In the genomic region with DNA sequence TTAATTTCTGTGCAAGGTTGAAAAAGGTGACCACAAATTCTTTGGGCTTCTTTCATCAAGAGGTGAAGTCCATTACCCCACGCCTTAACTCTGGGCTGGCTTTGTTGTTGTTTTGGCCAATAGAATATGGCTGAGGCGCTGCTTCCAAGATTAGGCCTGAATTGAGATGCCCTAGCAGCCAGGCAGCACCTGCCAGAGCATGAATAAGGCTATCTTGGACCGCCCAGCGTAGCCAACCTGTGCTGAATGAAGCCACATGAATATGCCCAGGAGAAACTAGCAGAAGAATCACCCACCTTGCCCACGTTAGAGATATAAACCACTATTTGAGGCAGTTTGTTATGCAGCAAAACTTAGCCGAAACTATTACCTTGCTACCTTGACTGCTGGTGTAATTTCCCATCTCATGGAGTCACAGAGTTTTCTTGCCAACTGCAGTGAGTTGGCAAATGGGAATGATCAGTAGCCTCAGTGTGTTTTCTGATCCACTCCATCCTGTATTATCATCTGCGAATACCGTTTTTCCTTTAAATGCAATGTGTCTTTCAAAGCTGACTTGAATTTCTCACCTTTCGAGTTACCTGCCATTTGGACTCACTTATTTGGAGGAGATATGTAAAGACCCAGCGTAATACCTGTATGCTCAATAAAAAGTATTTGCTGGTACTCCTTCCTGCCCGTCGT, we compare ENCODE assay signal across 6 cellular contexts. TPM values are rescaled to one million over a fixed set of nuclear protein-coding genes. Genes with fewer than 3 reads are reported as not detected.
DNase-seq lines count a peak whose midpoint lies in the region; ATAC-seq and TF ChIP-seq lines count a peak whose summit lies in the region.

No MANE protein-coding gene starts in this region.

- no peak for TF ChIP-seq RAD21 in IMR-90 (IDR thresholded peaks at IDR 0.05; ENCODE audit: low read length)

- in situ Hi-C loops in IMR-90 (cut with MboI; ENCODE audit: low sequenced_read_pairs): loop anchor here (25.0 kb wide), 1 partner anchor 1108 kb away; no protein-coding TSS in a partner anchor

- 50% methylated on average over 4 of the region's 12 CpGs; no CpG with 5 or more reads in 1 of the 2 experiments for WGBS in IMR-90 (ENCODE audit: extremely low coverage in 2 of 2, insufficient read length in 1 of 2), 2 experiments

- dilution Hi-C loops in IMR-90 (cut with HindIII; ENCODE audit: low sequenced_read_pairs, unreplicated experiment): no loop called here

- no peak overlapping the region for H2BK15ac ChIP-seq in IMR-90 (ENCODE audit: low read depth, low read length)

- no peak overlapping the region for H2BK120ac ChIP-seq in IMR-90 (ENCODE audit: low read depth, low read length)

- peak overlapping the region; percentile 84; the same call in 1 of the 2 replicates for H3K4ac ChIP-seq in IMR-90 (ENCODE audit: low read depth, low read length)

- CTCF ChIA-PET in IMR-90 (lab: Yijun Ruan, JAX): interaction anchor here (0.6 kb wide), 1 partner anchor 8 kb away, joined by 5 read pairs; no protein-coding TSS in a partner anchor

- H3K36me3 ChIP-seq in IMR-90 (ENCODE audit: control insufficient read depth, insufficient read depth, low read length): no peaks in the 10 kb centered on the region

- H2AK9ac ChIP-seq in IMR-90 (replicated peaks; ENCODE audit: low read depth, low read length, poor library complexity): peak overlapping the region; percentile 89

- peak overlapping the region; percentile 86 for H3K14ac ChIP-seq in IMR-90 (replicated peaks; ENCODE audit: low read depth, low read length)

- no peaks in the 10 kb centered on the region for H3K9me3 ChIP-seq in IMR-90 (ENCODE audit: control insufficient read depth, insufficient read depth, low read length)

- H3K56ac ChIP-seq in IMR-90 (ENCODE audit: extremely low read depth, insufficient read depth, low read length): 0 out of 2 replicates have a peak overlapping the region, but pooled peaks have one; percentile 54

- H3K79me1 ChIP-seq in IMR-90 (ENCODE audit: low read depth in 1 of 2, low read length in 2 of 2): peaks cover 15 to 20% of the 10 kb centered on the region in 2 experiments

- H4K8ac ChIP-seq in IMR-90 (ENCODE audit: low read depth in 2 of 2, low read length in 2 of 2): peak overlapping the region; percentile 93 to 95

- no peak overlapping the region; the same call in 1 of the 2 replicates for H3K27ac ChIP-seq in IMR-90 (ENCODE audit: insufficient read depth, low read length)

- H2BK20ac ChIP-seq in IMR-90 (ENCODE audit: low read depth, low read length): no peak overlapping the region

- no peaks in the 10 kb centered on the region for H3K9me1 ChIP-seq in IMR-90 (ENCODE audit: insufficient read depth, low read length)

- peaks cover 5% of the 10 kb centered on the region for H3K4me1 ChIP-seq in IMR-90 (ENCODE audit: control insufficient read depth, insufficient read depth, low read length)

- no peak for TF ChIP-seq CTCF in IMR-90 (conservative IDR thresholded peaks at IDR 0.05; ENCODE audit: low read depth, low read length)

- H2BK5ac ChIP-seq in IMR-90 (ENCODE audit: low read depth, low read length, poor library complexity, severe bottlenecking): no peak overlapping the region

- no peak overlapping the region for H4K91ac ChIP-seq in IMR-90 (ENCODE audit: insufficient read depth, low read depth, low read length)

- no peaks in the 10 kb centered on the region for H3K27me3 ChIP-seq in IMR-90 (ENCODE audit: control insufficient read depth, insufficient read depth, low read length)

- intact Hi-C loops in IMR-90 (cut with micrococcal nuclease): loop anchor here (2.0 kb wide), 1 partner anchor 337 kb away; the partner anchor contains the start of gene REV1

- BruUV-seq in IMR-90 (replicated peaks; lab: Mats Ljungman, UMichigan): no TSS peak

- H3K23ac ChIP-seq in IMR-90 (ENCODE audit: low read depth, low read length): 0 out of 2 replicates have a peak overlapping the region, but pooled peaks have one; percentile 18

- peak overlapping the region; percentile 56 for H3K18ac ChIP-seq in IMR-90 (ENCODE audit: low read depth, low read length)

- H3K4me3 ChIP-seq in IMR-90 (ENCODE audit: insufficient read depth, low read depth, low read length): peak overlapping the region; percentile 79

- POLR2A ChIA-PET in IMR-90 (lab: Charles Lee; ENCODE audit: unreplicated experiment): no interaction called here

- peak overlapping the region; percentile 89 for H3K9ac ChIP-seq in IMR-90 (ENCODE audit: low read depth, low read length)

- no peak for TF ChIP-seq POLR2A in IMR-90 (IDR thresholded peaks at IDR 0.05; ENCODE audit: low read depth, low read length)

- 0 out of 2 replicates have a peak overlapping the region, but pooled peaks have one; percentile 4 for H2AK5ac ChIP-seq in IMR-90 (ENCODE audit: low read depth, low read length)

- peak; percentile 10 for DNase-seq in IMR-90
- peak; percentile 55 for DNase-seq in cerebellum (ENCODE audit: low spot score)
- peak; percentile 46 for DNase-seq in pons (ENCODE audit: low spot score)
- DNase-seq in Ammon's horn (ENCODE audit: low spot score): no peak

- H4K20me1 ChIP-seq in IMR-90 (ENCODE audit: insufficient read depth, low read length): no peaks in the 10 kb centered on the region

- peak overlapping the region; percentile 98 for H2AFZ ChIP-seq in IMR-90 (replicated peaks; ENCODE audit: low read length, poor library complexity)

- H3K4me2 ChIP-seq in IMR-90 (ENCODE audit: low read depth, low read length): peak overlapping the region; percentile 93

- H4K5ac ChIP-seq in IMR-90 (ENCODE audit: low read depth, low read length): peak overlapping the region; percentile 88

- no peak for ATAC-seq in IMR-90 (ENCODE audit: low read depth)
- no peak for ATAC-seq in esophagus mucosa
- no peak for ATAC-seq in activated CD4-positive, CD25-positive, alpha-beta regulatory T cell treated with anti-CD3 and anti-CD28 coated beads, Interleukin-2, amount 50 U/mL, for 24 hours

TF ChIP-seq in IMR-90, 13 proteins besides CTCF, POLR2A, EP300 and RAD21:
- no peak for TF ChIP-seq BHLHE40 (IDR thresholded peaks at IDR 0.05; ENCODE audit: low read depth, low read length)
- TF ChIP-seq NFE2L2 (IDR thresholded peaks at IDR 0.05; ENCODE audit: low read depth, low read length): peak; percentile 75

RNA-seq across cellular contexts. Expression of gene TSGA10, which starts 0.7 kb away (rescaled TPM):
- total RNA-seq in IMR-90 (2012; rRNA removed): 0.54 and 1.1 TPM in 2 replicates
- polyA plus RNA-seq in IMR-90 (2012; rRNA removed): 0.22 and 0.32 TPM in 2 replicates
- polyA plus RNA-seq in IMR-90 (2012; cell fraction: cytosol; rRNA removed): 0.03 TPM in 2 replicates
- polyA plus RNA-seq in IMR-90 (2012; cell fraction: nucleus; rRNA removed; ENCODE audit: low replicate concordance): 0.11 and 0.66 TPM in 2 replicates
- total RNA-seq in cerebellum: 21.4 TPM
- 2.8 TPM for total RNA-seq in esophagus mucosa

RNA-seq across cellular contexts. Expression of gene LIPT1, which starts 0.7 kb away (rescaled TPM):
- total RNA-seq in IMR-90 (2012; rRNA removed): 3.2 and 4.2 TPM in 2 replicates
- polyA plus RNA-seq in IMR-90 (2012; rRNA removed): 2.6 and 3.5 TPM in 2 replicates
- polyA plus RNA-seq in IMR-90 (2012; cell fraction: cytosol; rRNA removed): 0.78 and 1.0 TPM in 2 replicates
- 3.6 and 8.5 TPM in 2 replicates for polyA plus RNA-seq in IMR-90 (2012; cell fraction: nucleus; rRNA removed; ENCODE audit: low replicate concordance)
- 7.9 TPM for total RNA-seq in cerebellum
- total RNA-seq in esophagus mucosa: 3.3 TPM

RNA-seq across cellular contexts. Expression of gene C2orf15, which starts 12.6 kb away (rescaled TPM):
- total RNA-seq in IMR-90 (2012; rRNA removed): under 0.01 TPM in 1 of 2 replicates, not detected in the other
- not detected in 2 replicates for polyA plus RNA-seq in IMR-90 (2012; rRNA removed)
- 0.02 TPM in 1 of 2 replicates, not detected in the other for polyA plus RNA-seq in IMR-90 (2012; cell fraction: cytosol; rRNA removed)
- 0.05 TPM in 1 of 2 replicates, not detected in the other for polyA plus RNA-seq in IMR-90 (2012; cell fraction: nucleus; rRNA removed; ENCODE audit: low replicate concordance)
- 5.5 TPM for total RNA-seq in cerebellum
- 1.9 TPM for total RNA-seq in esophagus mucosa

RNA-seq across cellular contexts. Expression of gene MITD1, which starts 26.8 kb away (rescaled TPM):
- total RNA-seq in IMR-90 (2012; rRNA removed) (4.3 and 19.4 TPM in 2 replicates), cerebellum (22.1 TPM), esophagus mucosa (19.0 TPM)
- polyA plus RNA-seq in IMR-90 (2012; rRNA removed): 14.5 and 18.7 TPM in 2 replicates
- 1.5 and 3.1 TPM in 2 replicates for polyA plus RNA-seq in IMR-90 (2012; cell fraction: cytosol; rRNA removed)
- 2.9 and 19.8 TPM in 2 replicates for polyA plus RNA-seq in IMR-90 (2012; cell fraction: nucleus; rRNA removed; ENCODE audit: low replicate concordance)

RNA-seq across cellular contexts. Expression of gene MRPL30, which starts 26.9 kb away (rescaled TPM):
- total RNA-seq in IMR-90 (2012; rRNA removed): 34.8 and 39.2 TPM in 2 replicates
- 14.9 and 18.7 TPM in 2 replicates for polyA plus RNA-seq in IMR-90 (2012; rRNA removed)
- 4.5 and 5.9 TPM in 2 replicates for polyA plus RNA-seq in IMR-90 (2012; cell fraction: cytosol; rRNA removed)
- polyA plus RNA-seq in IMR-90 (2012; cell fraction: nucleus; rRNA removed; ENCODE audit: low replicate concordance): 1.6 and 7.5 TPM in 2 replicates
- total RNA-seq in cerebellum: 37.4 TPM
- 25.7 TPM for total RNA-seq in esophagus mucosa
